ENCODE assay signal across 19 cellular contexts in genomic region chr1:219810451-219810850, GRCh38.
"Had no signal": no experiment of that assay in that cellular context is flagged by ENCODE, and none has a peak within 500 bp of the region (broad histone marks: within the 10 kb centered on the region; RNA-seq: fewer than 3 reads in every experiment).

No MANE protein-coding gene starts in this region.

- H3K9me3 ChIP-seq: esophagus squamous epithelium, gastrocnemius medialis, heart right ventricle, neutrophil, sigmoid colon, thyroid gland had no signal

- DNase-seq: effector memory CD8-positive, alpha-beta T cell; esophagus squamous epithelium; gastrocnemius medialis; heart right ventricle; hypothalamus; kidney glomerular epithelial cell; mammary epithelial cell; naive thymus-derived CD4-positive, alpha-beta T cell; nephron progenitor cell; sigmoid colon; stimulated activated CD4-positive, alpha-beta T cell treated with anti-CD3 and anti-CD28 coated beads, Interleukin-2, amount 100 ng/mL, for 48 hours; stimulated activated naive CD4-positive, alpha-beta T cell treated with Interleukin-2 at 50 U/mL for 16 hours; thyroid gland had no signal

- H3K4me1 ChIP-seq: gastrocnemius medialis, thyroid gland had no signal

- H3K4me3 ChIP-seq: esophagus squamous epithelium, gastrocnemius medialis, heart right ventricle, sigmoid colon, smooth muscle cell, thyroid gland had no signal

- H3K4me2 ChIP-seq: smooth muscle cell had no signal

- H3K36me3 ChIP-seq: esophagus squamous epithelium, gastrocnemius medialis, heart right ventricle, neutrophil, sigmoid colon, thyroid gland had no signal

- FAIRE-seq: colon, islet of Langerhans, urothelium cell line had no signal

- H3K27ac ChIP-seq: epithelial cell of prostate, esophagus squamous epithelium, gastrocnemius medialis, heart right ventricle, neutrophil, sigmoid colon, thyroid gland had no signal

- ATAC-seq: effector memory CD8-positive, alpha-beta T cell; gastrocnemius medialis; naive thymus-derived CD4-positive, alpha-beta T cell had no signal

- H3K27me3 ChIP-seq: neutrophil, sigmoid colon, thyroid gland had no signal
